In the genomic region with DNA sequence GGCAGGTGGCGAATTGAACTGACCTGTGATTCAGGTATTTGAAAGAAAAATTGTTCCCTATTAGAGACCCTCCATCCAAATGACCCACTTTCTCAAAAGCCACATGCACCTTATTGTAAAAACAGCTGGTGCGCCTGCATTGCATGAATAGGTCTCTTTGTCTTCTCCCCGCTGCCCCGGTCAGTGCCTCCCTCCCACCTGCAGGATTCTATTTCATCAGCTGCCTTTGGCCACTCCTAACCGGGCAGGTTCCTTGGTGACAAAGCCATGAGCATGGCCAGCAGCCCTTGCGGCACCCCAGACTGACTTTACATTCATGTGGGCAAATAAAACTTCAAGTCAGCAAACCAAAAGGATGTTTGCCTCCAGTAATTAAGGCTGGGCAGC, we compare ENCODE assay signal across 16 cellular contexts. TPM values are rescaled to one million over a fixed set of nuclear protein-coding genes. Genes with fewer than 3 reads are reported as not detected.
DNase-seq lines count a peak whose midpoint lies in the region; ATAC-seq and TF ChIP-seq lines count a peak whose summit lies in the region.
"Had no signal": no experiment of that assay in that cellular context is flagged by ENCODE, and none has a peak within 500 bp of the region (broad histone marks: within the 10 kb centered on the region; RNA-seq: fewer than 3 reads in every experiment).

No MANE protein-coding gene starts in this region.

- peak overlapping the region; percentile 57 for H3K4me2 ChIP-seq in Loucy (ENCODE audit: low read depth, low read length, poor library complexity, severe bottlenecking)

- no peak for DNase-seq in CD8-positive, alpha-beta memory T cell
- DNase-seq in activated CD4-positive, alpha-beta memory T cell treated with anti-CD3 and anti-CD28 coated beads for 36 hours: no peak
- DNase-seq in mucosa of descending colon (peak; percentile 51 to 65 (median 53)), NCI-H2227 treated with DMSO at 0.1 percent for 48 hours (lab: John Stamatoyannopoulos, UW) (no peak)
- DNase-seq: activated effector memory CD4-positive, alpha-beta T cell treated with anti-CD3 and anti-CD28 coated beads, Interleukin-2, amount 50 U/mL, for 16 hours; CD4-positive, CD25-positive, alpha-beta regulatory T cell; foreskin fibroblast; IMR-90; NK-92 treated with Interleukin-12 subunit alpha and Interleukin-12 subunit beta, amount 100 ng/mL, for 24 hours; T1000 had no signal

- CTCF ChIA-PET in CD8-positive, alpha-beta memory T cell (lab: Charles Lee): no interaction called here
- CTCF ChIA-PET in activated CD4-positive, alpha-beta memory T cell treated with anti-CD3 and anti-CD28 coated beads for 36 hours (lab: Charles Lee): interaction anchor here (0.6 to 1.0 kb wide), 2 partner anchors 15 to 61 kb away, joined by 3 read pairs; partner anchors contain the start of gene UBASH3A

- peak overlapping the region in 6 of 8 donors; percentile 25 to 87 (median 80) for H3K27ac Mint-ChIP-seq in CD8-positive, alpha-beta memory T cell
- H3K27ac Mint-ChIP-seq in activated CD4-positive, alpha-beta memory T cell treated with anti-CD3 and anti-CD28 coated beads for 36 hours: no peak overlapping the region

- peaks cover 0 to 2% (median 0%) of the 10 kb centered on the region in 3 donors for H3K36me3 Mint-ChIP-seq in CD8-positive, alpha-beta memory T cell
- H3K36me3 Mint-ChIP-seq in activated CD4-positive, alpha-beta memory T cell treated with anti-CD3 and anti-CD28 coated beads for 36 hours: peaks cover 59% of the 10 kb centered on the region
- H3K36me3 Mint-ChIP-seq: CD4-positive, CD25-positive, alpha-beta regulatory T cell had no signal

- ATAC-seq in mucosa of descending colon (peak; percentile 71), GM18511 (IDR thresholded peaks at IDR 0.05; ENCODE audit: unreplicated experiment) (no peak), GM18909 (IDR thresholded peaks at IDR 0.05; ENCODE audit: poor library complexity, unreplicated experiment) (no peak), GM19467 (IDR thresholded peaks at IDR 0.05; ENCODE audit: unreplicated experiment) (no peak)

- intact Hi-C loops in activated CD4-positive, alpha-beta memory T cell treated with anti-CD3 and anti-CD28 coated beads for 36 hours (cut with micrococcal nuclease): loop anchor here (10.0 kb wide), 1 partner anchor 85 kb away; no protein-coding TSS in a partner anchor
- intact Hi-C loops in mucosa of descending colon (cut with DNase I, micrococcal nuclease): no loop called here

- no peaks in the 10 kb centered on the region for H3K79me2 ChIP-seq in Loucy (ENCODE audit: insufficient read depth, low read length)

- POLR2A ChIA-PET in CD8-positive, alpha-beta memory T cell (lab: Charles Lee): no interaction called here
- POLR2A ChIA-PET in activated CD4-positive, alpha-beta memory T cell treated with anti-CD3 and anti-CD28 coated beads for 36 hours (lab: Charles Lee): no interaction called here

- H3K9me3 ChIP-seq in CD8-positive, alpha-beta memory T cell (ENCODE audit: low read length): no peaks in the 10 kb centered on the region
- no peaks in the 10 kb centered on the region for H3K9me3 ChIP-seq in Loucy (ENCODE audit: insufficient read depth, low read depth, low read length)
- no peaks in the 10 kb centered on the region for H3K9me3 ChIP-seq in mucosa of descending colon
- H3K9me3 ChIP-seq: sigmoid colon had no signal

- H3K9me2 ChIP-seq in Loucy (replicated peaks; ENCODE audit: low read depth, low read length): no peaks in the 10 kb centered on the region

- H3K27me3 ChIP-seq in CD8-positive, alpha-beta memory T cell (ENCODE audit: insufficient read depth, low read length, poor library complexity, severe bottlenecking): no peaks in the 10 kb centered on the region
- no peaks in the 10 kb centered on the region for H3K27me3 ChIP-seq in Loucy (ENCODE audit: insufficient read depth, low read length, poor library complexity, severe bottlenecking)

- H3K4me1 Mint-ChIP-seq in CD8-positive, alpha-beta memory T cell: peaks cover 35 to 52% (median 48%) of the 10 kb centered on the region in 3 donors
- peaks cover 46% of the 10 kb centered on the region for H3K4me1 Mint-ChIP-seq in activated CD4-positive, alpha-beta memory T cell treated with anti-CD3 and anti-CD28 coated beads for 36 hours (ENCODE audit: low read depth)

- H3K27me3 Mint-ChIP-seq in CD8-positive, alpha-beta memory T cell: peaks cover 0 to 7% of the 10 kb centered on the region in 2 donors
- no peaks in the 10 kb centered on the region for H3K27me3 Mint-ChIP-seq in activated CD4-positive, alpha-beta memory T cell treated with anti-CD3 and anti-CD28 coated beads for 36 hours
- H3K27me3 Mint-ChIP-seq: CD4-positive, CD25-positive, alpha-beta regulatory T cell had no signal

- H3K9ac ChIP-seq in Loucy (ENCODE audit: low read depth, low read length, poor library complexity, severe bottlenecking): peak overlapping the region; percentile 13

- H3K4me3 ChIP-seq in CD8-positive, alpha-beta memory T cell (ENCODE audit: low read length): no peak overlapping the region
- H3K4me3 ChIP-seq in Loucy (ENCODE audit: low read length, poor library complexity, severe bottlenecking) (peak overlapping the region; percentile 4), mucosa of descending colon (no peak overlapping the region)
- H3K4me3 ChIP-seq: sigmoid colon had no signal

- H4K20me1 ChIP-seq in Loucy (ENCODE audit: insufficient read depth, low read length, poor library complexity, severe bottlenecking): no peaks in the 10 kb centered on the region

- H3F3A ChIP-seq in Loucy (ENCODE audit: low read depth): no peaks in the 10 kb centered on the region

- H3K27ac ChIP-seq in CD8-positive, alpha-beta memory T cell (ENCODE audit: low read depth, low read length): no peak overlapping the region
- H3K27ac ChIP-seq: sigmoid colon had no signal

- H3K9me3 Mint-ChIP-seq in CD8-positive, alpha-beta memory T cell: peaks cover 0 to 3% (median 0%) of the 10 kb centered on the region in 5 donors
- no peaks in the 10 kb centered on the region for H3K9me3 Mint-ChIP-seq in activated CD4-positive, alpha-beta memory T cell treated with anti-CD3 and anti-CD28 coated beads for 36 hours

- H3K4me1 ChIP-seq in CD8-positive, alpha-beta memory T cell (ENCODE audit: insufficient read depth, low read length): peaks cover 44% of the 10 kb centered on the region
- H3K4me1 ChIP-seq in Loucy (ENCODE audit: insufficient read depth, low read length, poor library complexity, severe bottlenecking) (peaks cover 60% of the 10 kb centered on the region), mucosa of descending colon (ENCODE audit: low read depth) (peaks cover 25% of the 10 kb centered on the region)
- H3K4me1 ChIP-seq: sigmoid colon had no signal

- TF ChIP-seq CTCF in Loucy (conservative IDR thresholded peaks at IDR 0.05; ENCODE audit: low read length) (no peak), mucosa of descending colon (IDR thresholded peaks at IDR 0.05) (no peak)

- H3K36me3 ChIP-seq in CD8-positive, alpha-beta memory T cell (ENCODE audit: insufficient read depth, low read length): no peaks in the 10 kb centered on the region
- H3K36me3 ChIP-seq in Loucy (ENCODE audit: insufficient read depth, low read length) (no peaks in the 10 kb centered on the region), mucosa of descending colon (ENCODE audit: low read depth) (no peaks in the 10 kb centered on the region)
- H3K36me3 ChIP-seq: sigmoid colon had no signal

- peak overlapping the region; percentile 13 to 83 (median 67) for H3K4me3 Mint-ChIP-seq in CD8-positive, alpha-beta memory T cell
- H3K4me3 Mint-ChIP-seq in activated CD4-positive, alpha-beta memory T cell treated with anti-CD3 and anti-CD28 coated beads for 36 hours: peak overlapping the region; percentile 34

- peak overlapping the region; percentile 58; the same call in 1 of the 2 replicates for H2AFZ ChIP-seq in Loucy (ENCODE audit: low read length)

RNA-seq across cellular contexts. Expression of gene TMPRSS3, which starts 6.4 kb away (rescaled TPM):
- total RNA-seq in CD8-positive, alpha-beta memory T cell: 10 to 100 TPM; 19.6 to 20.4 TPM
- 2.0 TPM for polyA plus RNA-seq in CD8-positive, alpha-beta memory T cell
- 10 to 100 TPM; 47.6 to 49.8 TPM for total RNA-seq in activated CD4-positive, alpha-beta memory T cell treated with anti-CD3 and anti-CD28 coated beads for 36 hours
- under 1 TPM; 0.35 to 0.72 (median 0.69) TPM for total RNA-seq in mucosa of descending colon
- total RNA-seq: IMR-90 had no signal
- polyA plus RNA-seq: IMR-90 had no signal

RNA-seq across cellular contexts. Expression of gene UBASH3A, which starts 14.3 kb away (rescaled TPM):
- 10 to 100 TPM; 36.4 to 38.7 TPM for total RNA-seq in CD8-positive, alpha-beta memory T cell
- polyA plus RNA-seq in CD8-positive, alpha-beta memory T cell: 55.1 TPM
- total RNA-seq in activated CD4-positive, alpha-beta memory T cell treated with anti-CD3 and anti-CD28 coated beads for 36 hours: 10 to 100 TPM; 27.2 to 29.4 TPM
- 1 to 10 TPM in 2 of 3 donors, under 1 TPM in 1; 0.60 to 2.5 (median 1.8) TPM for total RNA-seq in mucosa of descending colon
- total RNA-seq: cerebellum, IMR-90, sigmoid colon had no signal
- polyA plus RNA-seq: IMR-90 had no signal

RNA-seq across cellular contexts. Expression of gene TFF1, which starts 23.1 kb away (rescaled TPM):
- total RNA-seq in CD8-positive, alpha-beta memory T cell: not detected
- polyA plus RNA-seq in CD8-positive, alpha-beta memory T cell: not detected
- not detected for total RNA-seq in activated CD4-positive, alpha-beta memory T cell treated with anti-CD3 and anti-CD28 coated beads for 36 hours
- total RNA-seq in mucosa of descending colon: 100 to 1,000 TPM in 1 of 3 donors, 10 to 100 TPM in 1, 1 to 10 TPM in 1; 6.0 to 206 (median 60.1) TPM
- total RNA-seq: CD4-positive, CD25-positive, alpha-beta regulatory T cell; cerebellum; IMR-90 had no signal
- polyA plus RNA-seq: CD4-positive, CD25-positive, alpha-beta regulatory T cell; IMR-90 had no signal

RNA-seq across cellular contexts. Expression of gene TFF2, which starts 38.6 kb away (rescaled TPM):
- not detected for total RNA-seq in CD8-positive, alpha-beta memory T cell
- not detected for polyA plus RNA-seq in CD8-positive, alpha-beta memory T cell
- not detected for total RNA-seq in activated CD4-positive, alpha-beta memory T cell treated with anti-CD3 and anti-CD28 coated beads for 36 hours
- total RNA-seq in mucosa of descending colon: 1 to 10 TPM in 2 of 3 donors, not detected in 1; 1.1 to 1.7 TPM
- total RNA-seq: CD4-positive, CD25-positive, alpha-beta regulatory T cell; cerebellum; IMR-90; sigmoid colon had no signal
- polyA plus RNA-seq: CD4-positive, CD25-positive, alpha-beta regulatory T cell; IMR-90 had no signal

Comparison
In these comparisons a context has a peak if more than half of its experiments do, and no peak if none do; other contexts are left out.
1. DNase-seq: peak in mucosa of descending colon (3 of 3); none in CD8-positive, alpha-beta memory T cell (0 of 5), activated CD4-positive, alpha-beta memory T cell treated with anti-CD3 and anti-CD28 coated beads for 36 hours (single experiment) and NCI-H2227 treated with DMSO at 0.1 percent for 48 hours (single experiment).
2. RNA of gene TMPRSS3, which starts 6.4 kb away (total RNA-seq): 47.6 to 49.8 TPM in activated CD4-positive, alpha-beta memory T cell treated with anti-CD3 and anti-CD28 coated beads for 36 hours and 19.6 to 20.4 TPM in CD8-positive, alpha-beta memory T cell; 0.35 to 0.72 TPM in mucosa of descending colon; every median in the first group is over 10 times any median in the second.
3. RNA of gene UBASH3A, which starts 14.3 kb away (total RNA-seq): 36.4 to 38.7 TPM in CD8-positive, alpha-beta memory T cell and 27.2 to 29.4 TPM in activated CD4-positive, alpha-beta memory T cell treated with anti-CD3 and anti-CD28 coated beads for 36 hours; 0.60 to 2.5 TPM in mucosa of descending colon; every median in the first group is over 4 times any median in the second.
4. RNA of gene TFF1, which starts 23.1 kb away (total RNA-seq): 6.0 to 206 TPM in mucosa of descending colon; not detected in activated CD4-positive, alpha-beta memory T cell treated with anti-CD3 and anti-CD28 coated beads for 36 hours and not detected in CD8-positive, alpha-beta memory T cell; every median in the first group is over 4 times any median in the second.